Comparison of ENCODE assay signal across 1 cellular context in the genomic region with DNA sequence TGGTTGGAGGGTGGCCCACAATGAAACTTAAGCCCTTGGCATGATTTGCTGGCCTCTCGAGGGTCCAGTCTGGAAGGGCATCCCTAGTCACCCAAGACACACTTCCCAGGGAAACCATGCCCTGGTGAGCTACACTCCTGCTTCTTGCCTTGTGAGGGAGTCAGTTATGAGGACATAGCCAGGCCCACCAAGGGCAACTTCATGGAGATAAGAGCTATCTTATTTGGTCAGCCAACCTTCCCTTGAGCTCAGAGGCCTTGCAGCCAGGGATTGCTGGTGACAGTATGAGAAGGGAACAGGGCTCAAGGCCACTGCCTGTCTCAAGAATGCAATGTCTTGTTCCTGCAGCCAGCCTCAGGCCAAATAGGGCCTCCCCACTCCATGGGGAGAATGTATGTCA.
TF ChIP-seq lines count a peak whose summit lies in the region.

No MANE protein-coding gene starts in this region.

TF ChIP-seq in K562, 482 proteins besides CTCF, POLR2A, EP300 and RAD21 (continued from another document):
- TF ChIP-seq CREB5 (CRISPR knock-in tag; IDR thresholded peaks at IDR 0.05) = no peak
- peak; percentile 71 for TF ChIP-seq STAT5A (IDR thresholded peaks at IDR 0.05; ENCODE audit: borderline replicate concordance, low read length)
- no peak for TF ChIP-seq HDAC8 (tag; IDR thresholded peaks at IDR 0.05)
- TF ChIP-seq HDAC2 (IDR thresholded peaks at IDR 0.05) = peak; percentile 31; the same call in 1 of the 2 replicates
- no peak for TF ChIP-seq NR4A1 (CRISPR knock-in tag; IDR thresholded peaks at IDR 0.05)
- TF ChIP-seq NR4A1 (tag; IDR thresholded peaks at IDR 0.05) = 0 out of 2 replicates have a peak, but pooled peaks have one; percentile 20
- no peak for TF ChIP-seq ZNF224 (CRISPR knock-in tag; IDR thresholded peaks at IDR 0.05)
- TF ChIP-seq PTRF (tag; IDR thresholded peaks at IDR 0.05) = no peak
- TF ChIP-seq CTBP1 (IDR thresholded peaks at IDR 0.05; ENCODE audit: borderline replicate concordance) = peak; percentile 50; the same call in 1 of the 2 replicates
- TF ChIP-seq ESRRA (IDR thresholded peaks at IDR 0.05; ENCODE audit: borderline replicate concordance, low read depth) = peak; percentile 69; the same call in 1 of the 2 replicates
- TF ChIP-seq ILF3 (IDR thresholded peaks at IDR 0.05; ENCODE audit: borderline replicate concordance) = no peak
- no peak for TF ChIP-seq MEF2A (IDR thresholded peaks at IDR 0.05; ENCODE audit: control insufficient read depth, low read depth, low read length)
- peak; percentile 83; the same call in 1 of the 2 replicates for TF ChIP-seq EHMT2 (IDR thresholded peaks at IDR 0.05)
- peak in 1 of 2 experiments; percentile 56; a peak in 1 of 4 replicates for TF ChIP-seq TBL1XR1 (IDR thresholded peaks at IDR 0.05; ENCODE audit: low read length in 2 of 2)
- TF ChIP-seq ATF3 (IDR thresholded peaks at IDR 0.05) = no peak
- TF ChIP-seq ATF3 (CRISPR knock-in tag; conservative IDR thresholded peaks at IDR 0.05) = no peak
- peak; percentile 68; the same call in 1 of the 2 replicates for TF ChIP-seq CC2D1A (IDR thresholded peaks at IDR 0.05)
- TF ChIP-seq PKNOX1 (IDR thresholded peaks at IDR 0.05) = peak; percentile 38; the same call in 1 of the 2 replicates
- TF ChIP-seq FOXM1 (IDR thresholded peaks at IDR 0.05; ENCODE audit: low read depth) = peak; percentile 68
- no peak for TF ChIP-seq FOXM1 (CRISPR knock-in tag; IDR thresholded peaks at IDR 0.05; ENCODE audit: low read depth)
- TF ChIP-seq CREB1 (IDR thresholded peaks at IDR 0.05) = 0 out of 2 replicates have a peak, but pooled peaks have one; percentile 25
- no peak for TF ChIP-seq CREB1 (CRISPR knock-in tag; IDR thresholded peaks at IDR 0.05)
- TF ChIP-seq TEAD4 (IDR thresholded peaks at IDR 0.05; ENCODE audit: low read length) = peak; percentile 91
- TF ChIP-seq TEAD4 (CRISPR knock-in tag; IDR thresholded peaks at IDR 0.05; ENCODE audit: borderline replicate concordance) = no peak
- peak in 1 of 2 experiments; percentile 39; a peak in 1 of 4 replicates for TF ChIP-seq UBTF (IDR thresholded peaks at IDR 0.05; ENCODE audit: borderline replicate concordance in 1 of 2, low read depth in 2 of 2, low read length in 2 of 2)
- TF ChIP-seq, protein P1, sequence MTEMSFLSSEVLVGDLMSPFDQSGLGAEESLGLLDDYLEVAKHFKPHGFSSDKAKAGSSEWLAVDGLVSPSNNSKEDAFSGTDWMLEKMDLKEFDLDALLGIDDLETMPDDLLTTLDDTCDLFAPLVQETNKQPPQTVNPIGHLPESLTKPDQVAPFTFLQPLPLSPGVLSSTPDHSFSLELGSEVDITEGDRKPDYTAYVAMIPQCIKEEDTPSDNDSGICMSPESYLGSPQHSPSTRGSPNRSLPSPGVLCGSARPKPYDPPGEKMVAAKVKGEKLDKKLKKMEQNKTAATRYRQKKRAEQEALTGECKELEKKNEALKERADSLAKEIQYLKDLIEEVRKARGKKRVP (CRISPR knock-in tag; IDR thresholded peaks at IDR 0.05) = 0 out of 2 replicates have a peak, but pooled peaks have one; percentile 15
- no peak for TF ChIP-seq RBM22 (IDR thresholded peaks at IDR 0.05; ENCODE audit: low read depth, low read length, poor library complexity, severe bottlenecking)
- 0 out of 2 replicates have a peak, but pooled peaks have one; percentile 12 for TF ChIP-seq THRB (CRISPR knock-in tag; conservative IDR thresholded peaks at IDR 0.05)
- TF ChIP-seq NCOR1 (IDR thresholded peaks at IDR 0.05) = peak; percentile 90
- peak; percentile 85 for TF ChIP-seq CBFA2T2 (conservative IDR thresholded peaks at IDR 0.05)
- TF ChIP-seq TRIM24 (IDR thresholded peaks at IDR 0.05) = peak; percentile 68 to 81; a peak in 3 of 4 replicates
- peak; percentile 42; the same call in 1 of the 2 replicates for TF ChIP-seq L3MBTL2 (IDR thresholded peaks at IDR 0.05)
- TF ChIP-seq PHB2 (IDR thresholded peaks at IDR 0.05; ENCODE audit: low read depth) = peak; percentile 57; the same call in 1 of the 2 replicates
- no peak for TF ChIP-seq YY1 (IDR thresholded peaks at IDR 0.05; ENCODE audit: borderline replicate concordance in 1 of 3, control insufficient read depth in 1 of 3, extremely low read depth in 1 of 3, insufficient read depth in 3 of 3, insufficient read length in 1 of 3, insufficient replicate concordance in 2 of 3, low read depth in 1 of 3, low read length in 2 of 3)
- TF ChIP-seq SOX6 (IDR thresholded peaks at IDR 0.05) = peak; percentile 71; the same call in 1 of the 2 replicates
- TF ChIP-seq TAL1 (IDR thresholded peaks at IDR 0.05) = peak; percentile 93
- peak; percentile 67 for TF ChIP-seq NFIC (IDR thresholded peaks at IDR 0.05)
- no peak for TF ChIP-seq ATF1 (CRISPR knock-in tag; IDR thresholded peaks at IDR 0.05)
- peak; percentile 51 for TF ChIP-seq ATF1 (tag; IDR thresholded peaks at IDR 0.05)
- TF ChIP-seq ARID1B (IDR thresholded peaks at IDR 0.05) = peak; percentile 96
- peak in 1 of 2 experiments; percentile 36; a peak in 1 of 4 replicates for TF ChIP-seq MAZ (CRISPR knock-in tag; conservative IDR thresholded peaks at IDR 0.05 in 1 of 2, IDR thresholded peaks at IDR 0.05 in 1 of 2)
- TF ChIP-seq ZKSCAN3 (CRISPR knock-in tag; IDR thresholded peaks at IDR 0.05) = no peak
- TF ChIP-seq PML (IDR thresholded peaks at IDR 0.05; ENCODE audit: low read length) = peak; percentile 65; the same call in 1 of the 2 replicates
- peak; percentile 64; the same call in 1 of the 2 replicates for TF ChIP-seq SMARCE1 (IDR thresholded peaks at IDR 0.05)
- TF ChIP-seq PHF21A (IDR thresholded peaks at IDR 0.05; ENCODE audit: borderline replicate concordance, low read depth) = no peak
- TF ChIP-seq, protein P2, sequence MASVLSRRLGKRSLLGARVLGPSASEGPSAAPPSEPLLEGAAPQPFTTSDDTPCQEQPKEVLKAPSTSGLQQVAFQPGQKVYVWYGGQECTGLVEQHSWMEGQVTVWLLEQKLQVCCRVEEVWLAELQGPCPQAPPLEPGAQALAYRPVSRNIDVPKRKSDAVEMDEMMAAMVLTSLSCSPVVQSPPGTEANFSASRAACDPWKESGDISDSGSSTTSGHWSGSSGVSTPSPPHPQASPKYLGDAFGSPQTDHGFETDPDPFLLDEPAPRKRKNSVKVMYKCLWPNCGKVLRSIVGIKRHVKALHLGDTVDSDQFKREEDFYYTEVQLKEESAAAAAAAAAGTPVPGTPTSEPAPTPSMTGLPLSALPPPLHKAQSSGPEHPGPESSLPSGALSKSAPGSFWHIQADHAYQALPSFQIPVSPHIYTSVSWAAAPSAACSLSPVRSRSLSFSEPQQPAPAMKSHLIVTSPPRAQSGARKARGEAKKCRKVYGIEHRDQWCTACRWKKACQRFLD (CRISPR knock-in tag; IDR thresholded peaks at IDR 0.05) = peak; percentile 53; the same call in 1 of the 2 replicates
- TF ChIP-seq POLR2AphosphoS5 (IDR thresholded peaks at IDR 0.05; ENCODE audit: control insufficient read depth, insufficient read depth, low read depth, low read length) = peak; percentile 79
- no peak for TF ChIP-seq U2AF1 (optimal IDR thresholded peaks at IDR 0.05; ENCODE audit: low read depth, low read length)
- TF ChIP-seq, protein P3, sequence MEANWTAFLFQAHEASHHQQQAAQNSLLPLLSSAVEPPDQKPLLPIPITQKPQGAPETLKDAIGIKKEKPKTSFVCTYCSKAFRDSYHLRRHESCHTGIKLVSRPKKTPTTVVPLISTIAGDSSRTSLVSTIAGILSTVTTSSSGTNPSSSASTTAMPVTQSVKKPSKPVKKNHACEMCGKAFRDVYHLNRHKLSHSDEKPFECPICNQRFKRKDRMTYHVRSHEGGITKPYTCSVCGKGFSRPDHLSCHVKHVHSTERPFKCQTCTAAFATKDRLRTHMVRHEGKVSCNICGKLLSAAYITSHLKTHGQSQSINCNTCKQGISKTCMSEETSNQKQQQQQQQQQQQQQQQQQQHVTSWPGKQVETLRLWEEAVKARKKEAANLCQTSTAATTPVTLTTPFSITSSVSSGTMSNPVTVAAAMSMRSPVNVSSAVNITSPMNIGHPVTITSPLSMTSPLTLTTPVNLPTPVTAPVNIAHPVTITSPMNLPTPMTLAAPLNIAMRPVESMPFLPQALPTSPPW (CRISPR knock-in tag; IDR thresholded peaks at IDR 0.05) = peak; percentile 32; the same call in 1 of the 2 replicates
- TF ChIP-seq NCOA4 (IDR thresholded peaks at IDR 0.05; ENCODE audit: partially characterized antibody) = no peak
